In the genomic region with DNA sequence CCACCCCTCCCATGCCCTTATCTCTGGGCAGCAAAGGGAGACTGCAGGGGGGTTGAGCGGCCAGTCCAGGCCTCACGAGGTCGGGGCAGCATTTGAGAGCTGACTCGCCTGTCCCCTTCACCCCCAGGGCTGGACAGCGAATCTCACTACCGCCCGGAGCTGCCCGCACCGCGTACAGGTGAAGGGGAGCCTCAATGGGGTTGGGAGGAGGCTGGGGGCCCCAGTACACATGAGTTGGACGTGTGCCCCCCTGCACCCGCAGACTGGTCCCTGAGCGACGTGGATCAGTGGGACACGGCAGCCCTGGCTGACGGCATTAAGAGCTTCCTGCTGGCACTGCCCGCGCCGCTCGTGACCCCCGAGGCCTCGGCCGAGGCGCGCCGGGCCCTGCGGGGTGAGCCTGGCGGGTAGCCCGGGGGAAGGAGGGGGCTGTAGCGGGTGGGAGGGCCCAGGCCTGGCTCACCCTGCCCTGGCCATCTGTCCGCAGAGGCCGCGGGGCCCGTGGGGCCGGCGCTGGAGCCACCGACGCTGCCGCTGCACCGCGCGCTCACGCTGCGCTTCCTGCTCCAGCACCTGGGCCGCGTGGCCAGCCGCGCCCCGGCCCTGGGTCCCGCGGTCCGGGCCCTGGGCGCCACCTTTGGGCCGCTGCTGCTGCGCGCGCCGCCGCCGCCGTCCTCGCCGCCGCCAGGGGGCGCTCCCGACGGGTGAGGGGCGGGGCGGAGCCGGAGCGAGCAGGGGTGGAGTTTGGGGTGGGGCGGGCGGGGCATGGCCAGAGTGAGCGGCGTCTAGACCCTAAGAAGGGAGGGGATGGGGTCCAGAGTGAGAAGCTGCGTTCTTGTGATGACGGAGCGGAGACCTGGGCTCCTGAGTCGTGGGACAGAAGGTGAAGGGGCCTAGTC, we compare ENCODE assay signal across 8 cellular contexts. TPM values are rescaled to one million over a fixed set of nuclear protein-coding genes. Genes with fewer than 3 reads are reported as not detected.
DNase-seq lines count a peak whose midpoint lies in the region; ATAC-seq, FAIRE-seq and TF ChIP-seq lines count a peak whose summit lies in the region.

No MANE protein-coding gene starts in this region.

- peak; percentile 79 for ATAC-seq in HG03108 (IDR thresholded peaks at IDR 0.05; ENCODE audit: unreplicated experiment)
- ATAC-seq in pancreas: peak; percentile 78 to 84 (median 80)

- H3K4me1 ChIP-seq in A673 (ENCODE audit: insufficient read depth, low read length, poor library complexity, severe bottlenecking): no peaks in the 10 kb centered on the region
- H3K4me1 ChIP-seq in pancreas: peaks cover 11 to 23% (median 16%) of the 10 kb centered on the region in 3 donors
- peaks cover 7 to 37% (median 28%) of the 10 kb centered on the region in 4 donors for H3K4me1 ChIP-seq in tibial artery

- H3K36me3 ChIP-seq in A673 (ENCODE audit: insufficient read depth, low read length, poor library complexity, severe bottlenecking) (peaks cover 28% of the 10 kb centered on the region), pancreas (peaks cover 0 to 13% (median 10%) of the 10 kb centered on the region in 3 donors), tibial artery (peaks cover 16 to 43% (median 30%) of the 10 kb centered on the region in 3 donors)

- peak; percentile 66 for DNase-seq in A673 (ENCODE audit: low spot score)
- DNase-seq in GM13977 (ENCODE audit: low spot score): peak; percentile 97
- DNase-seq in RCC 7860 (ENCODE audit: low spot score): peak; percentile 17
- DNase-seq in activated gamma-delta T cell treated with Interleukin-2 at 50 U/mL for 16 hours: peak; percentile 77
- peak; percentile 93 for DNase-seq in germinal center (ENCODE audit: low spot score)
- peak; percentile 58 to 97 (median 84) for DNase-seq in pancreas
- peak; percentile 58 to 82 for DNase-seq in tibial artery

- peak; percentile 31; the same call in 1 of the 2 replicates for TF ChIP-seq CTCF in A673 (conservative IDR thresholded peaks at IDR 0.05; ENCODE audit: low read depth, low read length)
- TF ChIP-seq CTCF in GM13977 (IDR thresholded peaks at IDR 0.05; ENCODE audit: extremely low read depth, insufficient read depth, missing control alignments): peak; percentile 99
- peak; percentile 27 to 54 (median 40) for TF ChIP-seq CTCF in pancreas (IDR thresholded peaks at IDR 0.05)
- peak; percentile 48 to 85 for TF ChIP-seq CTCF in tibial artery (IDR thresholded peaks at IDR 0.05)

- no TSS peak for BruUV-seq in A673 (replicated peaks; lab: Mats Ljungman, UMichigan)

- FAIRE-seq in RCC 7860 (lab: Jason Lieb, UNC): no peak
- no peak for FAIRE-seq in pancreas (lab: Jason Lieb, UNC)

- POLR2A ChIA-PET in A673 (lab: Charles Lee; ENCODE audit: low non-redundant PET): no interaction called here

- CTCF ChIA-PET in A673 (lab: Charles Lee): interaction anchor here (0.6 to 1.7 kb wide), 6 partner anchors 8 to 249 kb away, joined by 3 to 11 read pairs (median 4); a partner anchor contains a TSS

- in situ Hi-C loops in GM13977 (cut with MboI; ENCODE audit: low pct_unique_long_range_greater_than_20kb, low sequenced_read_pairs, unreplicated experiment): no loop called here

- H3K27ac ChIP-seq in A673 (ENCODE audit: low read depth, low read length, poor library complexity, severe bottlenecking) (peak overlapping the region; percentile 65), pancreas (peak overlapping the region; percentile 53 to 70 (median 58)), tibial artery (peak overlapping the region; percentile 76 to 79)

- H3K4me3 ChIP-seq in A673 (ENCODE audit: low read depth, low read length, poor library complexity, severe bottlenecking) (peak overlapping the region; percentile 35), pancreas (peak overlapping the region in 3 of 4 donors; percentile 5 to 47 (median 30)), tibial artery (peak overlapping the region; percentile 47 to 54)

- no peaks in the 10 kb centered on the region for H3K27me3 ChIP-seq in A673 (replicated peaks; ENCODE audit: insufficient read depth, low read depth, low read length, poor library complexity)
- no peaks in the 10 kb centered on the region for H3K27me3 ChIP-seq in pancreas
- no peaks in the 10 kb centered on the region for H3K27me3 ChIP-seq in tibial artery

- intact Hi-C loops in A673 (cut with micrococcal nuclease; ENCODE audit: unreplicated experiment): no loop called here
- intact Hi-C loops in pancreas (cut with DNase I): loop anchor here in 1 of 3 donors (10.0 kb wide), 1 partner anchor 46 kb away; no protein-coding TSS in a partner anchor
- intact Hi-C loops in tibial artery (cut with DNase I; ENCODE audit: low total_unique reads): no loop called here

- 9% methylated on average over 38 to 79 of the region's 79 CpGs for WGBS in pancreas, 2 donors

- H3K9me3 ChIP-seq in A673 (ENCODE audit: low read depth, low read length, poor library complexity, severe bottlenecking) (no peaks in the 10 kb centered on the region), pancreas (no peaks in the 10 kb centered on the region), tibial artery (no peaks in the 10 kb centered on the region)

RNA-seq across cellular contexts. Expression of a gene that starts 8.1 kb away (rescaled TPM):
- 38.1 and 41.9 TPM in 2 replicates for total RNA-seq in A673 (2021)
- total RNA-seq in pancreas: 10 to 100 TPM; 11.6 to 21.2 (median 12.2) TPM
- 1 to 10 TPM; 4.3 to 6.5 TPM for polyA plus RNA-seq in pancreas

RNA-seq across cellular contexts. Expression of a gene that starts 12.6 kb away (rescaled TPM):
- total RNA-seq in A673 (2021) (not detected in 2 replicates), pancreas (100 to 1,000 TPM in 1 of 6 donors, 10 to 100 TPM in 5; 12.2 to 108 (median 23.2) TPM)
- 10 to 100 TPM; 21.4 to 22.2 TPM for polyA plus RNA-seq in pancreas

RNA-seq across cellular contexts. Expression of a gene that starts 32.0 kb away (rescaled TPM):
- total RNA-seq in A673 (2021) (20.2 and 21.3 TPM in 2 replicates), pancreas (1 to 10 TPM; 2.8 to 6.2 (median 4.0) TPM)
- polyA plus RNA-seq in pancreas: 10 to 100 TPM in 1 of 2 donors, 1 to 10 TPM in 1; 9.9 to 10.4 TPM

RNA-seq across cellular contexts. Expression of a gene that starts 42.8 kb away (rescaled TPM):
- total RNA-seq in A673 (2021) (2.9 and 4.2 TPM in 2 replicates), pancreas (1 to 10 TPM in 5 of 6 donors, under 1 TPM in 1; 0.79 to 2.6 (median 1.6) TPM)
- 1 to 10 TPM; 2.3 to 4.4 TPM for polyA plus RNA-seq in pancreas

Comparison
In these comparisons a context has a peak if more than half of its experiments do, and no peak if none do; other contexts are left out.
1. Peak in every context shown above with its lines: DNase-seq, ATAC-seq, H3K4me3 ChIP-seq and H3K27ac ChIP-seq.
2. DNase-seq: peak in every context shown above with its lines; median percentile 97 in GM13977; 93 in germinal center; 84 in pancreas; 77 in activated gamma-delta T cell treated with Interleukin-2 at 50 U/mL for 16 hours; 70 in tibial artery; 66 in A673; 17 in RCC 7860.
3. CTCF ChIP-seq: peak in every context shown above with its lines; median percentile 99 in GM13977; 66 in tibial artery; 40 in pancreas; 31 in A673.
4. RNA of a gene that starts 12.6 kb away (total RNA-seq): 12.2 to 108 TPM in pancreas; not detected in A673; every median in the first group is over 10 times any median in the second.